ENCODE assay signal across 17 cellular contexts in the genomic region with DNA sequence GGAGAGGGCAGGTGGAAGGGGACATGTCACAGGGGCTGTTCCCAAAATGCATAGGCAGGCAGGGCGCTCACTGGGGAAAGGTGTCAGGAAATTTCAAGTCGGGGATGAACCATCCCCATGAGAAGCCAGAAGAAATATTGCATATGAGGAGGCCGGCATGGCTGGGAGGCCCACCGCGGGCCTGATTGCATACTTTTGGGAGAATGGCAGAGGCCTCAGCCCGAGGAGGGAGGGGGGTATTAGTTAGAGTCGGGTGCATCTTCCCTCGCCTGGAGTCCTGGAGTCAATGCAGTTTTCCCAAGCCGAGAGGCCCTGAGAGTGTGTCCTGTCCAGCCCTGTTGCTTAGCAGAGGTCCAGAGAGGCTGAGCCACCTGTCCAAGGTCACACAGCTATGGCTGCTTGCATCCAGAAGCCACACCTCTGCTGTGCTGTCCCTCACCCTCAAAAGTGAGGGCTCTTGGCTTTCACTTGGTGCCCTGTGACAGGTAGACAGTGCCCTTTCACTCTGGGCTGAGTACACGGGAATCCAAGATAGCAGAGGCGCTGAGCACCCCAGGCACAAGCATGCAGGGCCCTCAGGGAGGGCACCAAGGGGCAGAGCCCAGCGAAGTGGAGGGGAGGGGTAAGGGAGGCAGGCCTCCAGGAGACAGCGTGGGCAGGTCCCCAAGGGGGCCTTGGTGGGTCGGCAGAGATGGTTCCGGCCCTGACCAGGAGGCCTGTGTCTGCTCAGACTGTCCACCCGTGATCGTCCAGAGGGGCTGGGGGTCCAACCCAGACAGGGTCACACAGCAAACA. TPM values are rescaled to one million over a fixed set of nuclear protein-coding genes. Genes with fewer than 3 reads are reported as not detected.
"Had no signal": no experiment of that assay in that cellular context is flagged by ENCODE, and none has a peak within 500 bp of the region (broad histone marks: within the 10 kb centered on the region; RNA-seq: fewer than 3 reads in every experiment).

No MANE protein-coding gene starts in this region.

- H3K27ac ChIP-seq: heart right ventricle, left ventricle myocardium inferior, thoracic aorta had no signal

- ATAC-seq: activated T-cell treated with anti-CD3 and anti-CD28 coated beads, Interleukin-2, amount 50 U/mL, for 4 hours; stimulated activated naive CD8-positive, alpha-beta T cell treated with anti-CD3 and anti-CD28 coated beads, Interleukin-15, amount 100 ng/mL, for 72 hours had no signal

- H3K9me3 ChIP-seq: heart right ventricle, left ventricle myocardium inferior, thoracic aorta had no signal

- H3K36me3 ChIP-seq: thoracic aorta had no signal

- H3K27ac Mint-ChIP-seq: activated naive CD8-positive, alpha-beta T cell treated with anti-CD3 and anti-CD28 coated beads, Interleukin-2, amount 10 ng/mL, durations not matched to agents 7 days and 5 days; stimulated activated naive CD8-positive, alpha-beta T cell treated with anti-CD3 and anti-CD28 coated beads, Interleukin-15, amount 100 ng/mL, for 72 hours had no signal

- H3K27me3 ChIP-seq: heart right ventricle had no signal

- H3K4me3 ChIP-seq: heart right ventricle, left ventricle myocardium inferior, thoracic aorta had no signal

- H3K4me3 Mint-ChIP-seq: activated naive CD8-positive, alpha-beta T cell treated with anti-CD3 and anti-CD28 coated beads, Interleukin-2, amount 10 ng/mL, durations not matched to agents 7 days and 5 days; activated T-cell treated with anti-CD3 and anti-CD28 coated beads, Interleukin-2, amount 50 U/mL, for 4 hours; neural crest cell; stimulated activated naive CD8-positive, alpha-beta T cell treated with anti-CD3 and anti-CD28 coated beads, Interleukin-15, amount 100 ng/mL, for 72 hours had no signal

- DNase-seq: activated CD4-positive, alpha-beta T cell treated with anti-CD3 and anti-CD28 coated beads, Interleukin-2, amount 50 U/mL, for 1 hour; activated CD4-positive, CD25-positive, alpha-beta regulatory T cell; activated naive CD8-positive, alpha-beta T cell treated with anti-CD3 and anti-CD28 coated beads, Interleukin-2, amount 10 ng/mL, durations not matched to agents 7 days and 5 days; activated T-cell treated with anti-CD3 and anti-CD28 coated beads, Interleukin-2, amount 50 U/mL, for 4 hours; anterior cingulate cortex; foreskin melanocyte; heart right ventricle; left ventricle myocardium inferior; mesendoderm; stimulated activated CD4-positive, alpha-beta T cell treated with anti-CD3 and anti-CD28 coated beads, Interleukin-4, amount 100 ng/mL, for 1 hour; stimulated activated CD8-positive, alpha-beta memory T cell treated with anti-CD3 and anti-CD28 coated beads, Interleukin-4, amount 100 ng/mL, for 48 hours; stimulated activated naive CD8-positive, alpha-beta T cell treated with anti-CD3 and anti-CD28 coated beads, Interleukin-15, amount 100 ng/mL, for 72 hours had no signal

- H3K36me3 Mint-ChIP-seq: activated naive CD8-positive, alpha-beta T cell treated with anti-CD3 and anti-CD28 coated beads, Interleukin-2, amount 10 ng/mL, durations not matched to agents 7 days and 5 days had no signal

- H3K4me1 Mint-ChIP-seq: neural crest cell; stimulated activated naive CD8-positive, alpha-beta T cell treated with anti-CD3 and anti-CD28 coated beads, Interleukin-15, amount 100 ng/mL, for 72 hours had no signal

- H3K9me3 Mint-ChIP-seq: activated naive CD8-positive, alpha-beta T cell treated with anti-CD3 and anti-CD28 coated beads, Interleukin-2, amount 10 ng/mL, durations not matched to agents 7 days and 5 days; activated T-cell treated with anti-CD3 and anti-CD28 coated beads, Interleukin-2, amount 50 U/mL, for 4 hours; neural crest cell; stimulated activated naive CD8-positive, alpha-beta T cell treated with anti-CD3 and anti-CD28 coated beads, Interleukin-15, amount 100 ng/mL, for 72 hours had no signal

- FAIRE-seq: bronchial epithelial cell, islet of Langerhans had no signal

- H3K27me3 Mint-ChIP-seq: activated naive CD8-positive, alpha-beta T cell treated with anti-CD3 and anti-CD28 coated beads, Interleukin-2, amount 10 ng/mL, durations not matched to agents 7 days and 5 days; stimulated activated naive CD8-positive, alpha-beta T cell treated with anti-CD3 and anti-CD28 coated beads, Interleukin-15, amount 100 ng/mL, for 72 hours had no signal

RNA-seq across cellular contexts. Expression of a gene that starts 48.5 kb away (rescaled TPM):
- total RNA-seq: activated naive CD8-positive, alpha-beta T cell treated with anti-CD3 and anti-CD28 coated beads, Interleukin-2, amount 10 ng/mL, durations not matched to agents 7 days and 5 days; activated T-cell treated with anti-CD3 and anti-CD28 coated beads, Interleukin-2, amount 50 U/mL, for 4 hours; T-helper 2 cell treated with Interferon-gamma antibody and Interleukin-4, amounts not matched to agents 100 ng/mL and 5 ng/mL, for 36 hours had no signal
